In genomic region chr1:12618661-12619395, GRCh38 we compare ENCODE assay signal across 1 cellular context.
TF ChIP-seq lines count a peak whose summit lies in the region.

No MANE protein-coding gene starts in this region.

TF ChIP-seq in H1, 55 proteins besides CTCF, POLR2A, EP300 and RAD21 (continued from another document):
- TF ChIP-seq ATF3 (IDR thresholded peaks at IDR 0.05; ENCODE audit: insufficient read depth, low read depth, low read length) (no peak), KDM1A (IDR thresholded peaks at IDR 0.05; ENCODE audit: borderline replicate concordance, low read length) (0 out of 2 replicates have a peak, but pooled peaks have one; percentile 19), CTBP2 (IDR thresholded peaks at IDR 0.05; ENCODE audit: borderline replicate concordance, insufficient read depth, insufficient read length, low read length) (peak; percentile 23), MAX (IDR thresholded peaks at IDR 0.05) (0 out of 2 replicates have a peak, but pooled peaks have one; percentile 22), JUND (IDR thresholded peaks at IDR 0.05; ENCODE audit: low read length) (peak; percentile 69)
